ENCODE assay signal across 2 cellular contexts in the genomic region with DNA sequence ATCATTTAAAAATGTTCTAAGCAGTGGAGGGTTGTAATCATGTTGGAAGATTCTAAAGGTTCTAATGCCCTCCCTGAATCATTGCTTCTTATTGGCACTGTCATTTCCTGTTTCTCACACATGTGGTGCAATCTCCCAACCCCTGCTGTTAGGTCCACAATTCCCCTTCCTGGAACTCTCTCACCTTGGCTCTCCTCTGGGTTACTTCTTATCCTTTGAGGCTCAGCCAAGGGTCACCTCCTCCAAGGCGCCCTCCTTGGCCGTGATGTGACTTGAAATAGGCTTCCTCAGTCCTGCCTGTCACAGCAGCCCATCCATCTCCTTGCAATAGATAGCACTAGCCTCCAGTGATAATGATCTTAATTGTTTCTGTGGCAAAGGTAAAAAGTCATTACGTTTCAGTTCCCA.
A peak's percentile ranks its signal among the peaks of the same experiment; 100 is the strongest.
TF ChIP-seq lines count a peak whose summit lies in the region.

No MANE protein-coding gene starts in this region.

TF ChIP-seq in endothelial cell of umbilical vein, 7 proteins besides CTCF, POLR2A, EP300 and RAD21:
- TF ChIP-seq GATA2 (IDR thresholded peaks at IDR 0.05; ENCODE audit: insufficient read depth, insufficient read length, low read depth, low read length) (peak; percentile 37), MYC (IDR thresholded peaks at IDR 0.05; ENCODE audit: low read depth, low read length) (no peak), JUN (IDR thresholded peaks at IDR 0.05; ENCODE audit: borderline replicate concordance, insufficient read depth, insufficient read length, low read depth) (no peak)

TF ChIP-seq in HepG2, 621 proteins besides CTCF, POLR2A, EP300 and RAD21:
- TF ChIP-seq SP2 (CRISPR knock-in tag; IDR thresholded peaks at IDR 0.05) (no peak), TBX2 (CRISPR knock-in tag; IDR thresholded peaks at IDR 0.05; ENCODE audit: borderline replicate concordance) (no peak), FOXC1 (CRISPR knock-in tag; IDR thresholded peaks at IDR 0.05; ENCODE audit: borderline replicate concordance) (no peak), JARID2 (CRISPR knock-in tag; IDR thresholded peaks at IDR 0.05; ENCODE audit: insufficient replicate concordance) (no peak), MAFF (IDR thresholded peaks at IDR 0.05; ENCODE audit: low read depth, low read length) (no peak), EEA1 (CRISPR knock-in tag; IDR thresholded peaks at IDR 0.05; ENCODE audit: borderline replicate concordance) (no peak), ZNF225 (CRISPR knock-in tag; IDR thresholded peaks at IDR 0.05) (no peak), ZNF605 (CRISPR knock-in tag; IDR thresholded peaks at IDR 0.05) (no peak), ZFP41 (CRISPR knock-in tag; IDR thresholded peaks at IDR 0.05; ENCODE audit: borderline replicate concordance) (no peak), CHD2 (IDR thresholded peaks at IDR 0.05; ENCODE audit: low read depth, low read length) (no peak), RBM39 (IDR thresholded peaks at IDR 0.05; ENCODE audit: low read depth, low read length, poor library complexity, severe bottlenecking) (no peak), ESRRA (CRISPR knock-in tag; IDR thresholded peaks at IDR 0.05; ENCODE audit: low read depth) (no peak), RBAK (CRISPR knock-in tag; IDR thresholded peaks at IDR 0.05) (no peak), ZNF773 (CRISPR knock-in tag; IDR thresholded peaks at IDR 0.05; ENCODE audit: borderline replicate concordance) (no peak), ZNF883 (CRISPR knock-in tag; IDR thresholded peaks at IDR 0.05; ENCODE audit: not compliant biosample characterization) (no peak), ZNF746 (CRISPR knock-in tag; IDR thresholded peaks at IDR 0.05) (no peak)
- TF ChIP-seq, protein P1, sequence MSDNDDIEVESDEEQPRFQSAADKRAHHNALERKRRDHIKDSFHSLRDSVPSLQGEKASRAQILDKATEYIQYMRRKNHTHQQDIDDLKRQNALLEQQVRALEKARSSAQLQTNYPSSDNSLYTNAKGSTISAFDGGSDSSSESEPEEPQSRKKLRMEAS (IDR thresholded peaks at IDR 0.05) = no peak
- TF ChIP-seq, protein P2, sequence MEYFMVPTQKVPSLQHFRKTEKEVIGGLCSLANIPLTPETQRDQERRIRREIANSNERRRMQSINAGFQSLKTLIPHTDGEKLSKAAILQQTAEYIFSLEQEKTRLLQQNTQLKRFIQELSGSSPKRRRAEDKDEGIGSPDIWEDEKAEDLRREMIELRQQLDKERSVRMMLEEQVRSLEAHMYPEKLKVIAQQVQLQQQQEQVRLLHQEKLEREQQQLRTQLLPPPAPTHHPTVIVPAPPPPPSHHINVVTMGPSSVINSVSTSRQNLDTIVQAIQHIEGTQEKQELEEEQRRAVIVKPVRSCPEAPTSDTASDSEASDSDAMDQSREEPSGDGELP (IDR thresholded peaks at IDR 0.05; ENCODE audit: borderline replicate concordance, low read depth) = no peak
